In the genomic region with DNA sequence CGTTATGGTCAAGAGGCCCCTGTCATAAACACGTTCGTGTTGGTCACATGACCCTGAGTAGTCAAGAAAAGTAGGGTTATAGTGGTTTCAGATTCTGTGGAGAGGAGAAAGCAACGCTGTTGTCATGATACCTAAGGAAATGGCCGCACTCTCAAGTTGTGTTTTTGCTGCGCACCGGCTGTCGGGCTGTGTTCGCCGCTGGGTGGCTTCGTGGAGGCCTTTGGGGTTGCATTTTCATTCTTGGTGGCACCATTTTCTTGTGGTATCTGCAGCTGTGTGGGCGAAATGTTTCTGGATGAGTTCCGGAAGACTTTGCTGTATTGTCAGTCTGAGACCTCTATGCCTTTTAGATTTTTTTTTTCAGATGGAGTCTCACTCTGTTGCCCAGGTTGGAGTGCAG, we compare ENCODE assay signal across 21 cellular contexts.
"Had no signal": no experiment of that assay in that cellular context is flagged by ENCODE, and none has a peak within 500 bp of the region (broad histone marks: within the 10 kb centered on the region; RNA-seq: fewer than 3 reads in every experiment).

No MANE protein-coding gene starts in this region.

- ATAC-seq: activated CD4-positive, CD25-positive, alpha-beta regulatory T cell treated with anti-CD3 and anti-CD28 coated beads, Interleukin-2, amount 50 U/mL, for 24 hours; heart right ventricle; left cardiac atrium; natural killer cell had no signal

- DNase-seq: activated effector memory CD4-positive, alpha-beta T cell treated with anti-CD3 and anti-CD28 coated beads, Interleukin-2, amount 50 U/mL, for 16 hours; adrenal gland; brain microvascular endothelial cell; caudate nucleus; dermis blood vessel endothelial cell; effector CD8-positive, alpha-beta T cell; erythroblast; foreskin fibroblast; heart right ventricle; islet precursor cell; left cardiac atrium; midbrain; natural killer cell; retina; stimulated activated CD4-positive, alpha-beta T cell treated with anti-CD3 and anti-CD28 coated beads, Interleukin-4, amount 100 ng/mL, for 24 hours; stomach; transverse colon had no signal

- H3K27ac Mint-ChIP-seq: activated naive CD4-positive, alpha-beta T cell treated with anti-CD3 and anti-CD28 coated beads, Interleukin-2, amount 50 U/mL, for 24 hours; natural killer cell; progenitor cell of endocrine pancreas had no signal

- H3K27me3 Mint-ChIP-seq: activated naive CD4-positive, alpha-beta T cell treated with anti-CD3 and anti-CD28 coated beads, Interleukin-2, amount 50 U/mL, for 24 hours; progenitor cell of endocrine pancreas had no signal

- H3K9me3 Mint-ChIP-seq: activated naive CD4-positive, alpha-beta T cell treated with anti-CD3 and anti-CD28 coated beads, Interleukin-2, amount 50 U/mL, for 24 hours; natural killer cell had no signal

- H3K4me3 Mint-ChIP-seq: activated naive CD4-positive, alpha-beta T cell treated with anti-CD3 and anti-CD28 coated beads, Interleukin-2, amount 50 U/mL, for 24 hours; natural killer cell had no signal

- FAIRE-seq: urothelium cell line had no signal

- H3K4me1 Mint-ChIP-seq: activated naive CD4-positive, alpha-beta T cell treated with anti-CD3 and anti-CD28 coated beads, Interleukin-2, amount 50 U/mL, for 24 hours had no signal
